1 cellular context compared by ENCODE assay signal in genomic region chr3:185960518-185961288, GRCh38.
TF ChIP-seq lines count a peak whose summit lies in the region.

No MANE protein-coding gene starts in this region.

TF ChIP-seq in HepG2, 621 proteins besides CTCF, POLR2A, EP300 and RAD21 (continued from another document):
- 0 out of 4 replicates have a peak, but pooled peaks of 1 of the 2 experiments have one; percentile 19 for TF ChIP-seq HMGXB4 (CRISPR knock-in tag; IDR thresholded peaks at IDR 0.05; ENCODE audit: borderline replicate concordance in 1 of 2, low read depth in 1 of 2)
- peak; percentile 18; the same call in 1 of the 2 replicates for TF ChIP-seq ZNF574 (CRISPR knock-in tag; IDR thresholded peaks at IDR 0.05)
- TF ChIP-seq JUNB (CRISPR knock-in tag; IDR thresholded peaks at IDR 0.05; ENCODE audit: borderline replicate concordance) = no peak
- TF ChIP-seq IRF2 (CRISPR knock-in tag; IDR thresholded peaks at IDR 0.05) = peak; percentile 33; the same call in 1 of the 2 replicates
- TF ChIP-seq NFAT5 (CRISPR knock-in tag; IDR thresholded peaks at IDR 0.05) = 0 out of 2 replicates have a peak, but pooled peaks have one; percentile 2
- no peak for TF ChIP-seq ZNF746 (CRISPR knock-in tag; IDR thresholded peaks at IDR 0.05)
- TF ChIP-seq ZNF124 (CRISPR knock-in tag; IDR thresholded peaks at IDR 0.05) = no peak
